ENCODE assay signal across 8 cellular contexts in the genomic region with DNA sequence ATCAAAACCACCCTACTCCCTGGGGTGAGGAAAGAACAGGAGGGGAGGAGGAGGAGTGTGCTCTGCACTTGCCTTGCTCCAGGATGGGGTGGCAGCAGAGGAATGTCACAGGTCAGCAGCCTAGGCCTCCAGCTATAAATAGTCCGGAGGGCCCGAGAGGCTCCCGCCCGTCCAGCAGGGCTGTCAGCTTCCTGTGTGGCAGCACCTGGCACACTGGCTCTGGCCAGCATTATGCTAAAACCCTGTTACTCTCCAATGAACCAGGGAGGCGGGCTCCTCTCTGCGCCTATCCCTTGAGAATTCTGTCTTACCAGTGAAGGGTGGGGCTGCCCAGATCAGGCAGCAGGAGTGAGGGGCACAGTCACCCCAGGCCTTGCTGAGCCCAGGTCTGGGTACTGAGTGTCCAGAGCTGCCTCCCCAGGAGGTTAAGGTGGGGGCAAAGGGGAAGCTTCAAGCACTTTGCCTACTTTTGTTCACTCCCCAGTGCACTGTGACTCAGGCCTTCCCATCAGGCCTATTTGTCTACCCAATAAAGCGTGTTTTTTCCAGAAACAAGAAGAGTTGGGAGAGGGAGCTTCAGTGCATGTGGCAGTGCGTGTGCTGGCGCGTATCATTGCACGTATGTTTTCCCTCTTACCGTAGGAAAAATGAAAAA. TPM values are rescaled to one million over a fixed set of nuclear protein-coding genes. Genes with fewer than 3 reads are reported as not detected.
DNase-seq lines count a peak whose midpoint lies in the region; ATAC-seq and TF ChIP-seq lines count a peak whose summit lies in the region.

No MANE protein-coding gene starts in this region.

- no peaks in the 10 kb centered on the region for H3K9me3 Mint-ChIP-seq in memory B cell

- H3K36me3 Mint-ChIP-seq in memory B cell, result peaks cover 9% of the 10 kb centered on the region

- H3K36me3 ChIP-seq in BE2C, result peaks cover 3% of the 10 kb centered on the region; the same call in 1 of the 2 replicates
- H3K36me3 ChIP-seq in duodenal mucosa (ENCODE audit: control insufficient read depth in 1 of 2, insufficient read depth in 2 of 2, low read length in 2 of 2), result peaks cover 0 to 15% of the 10 kb centered on the region in 2 donors
- H3K36me3 ChIP-seq in transverse colon, result no peaks in the 10 kb centered on the region

- in situ Hi-C loops in transverse colon (cut with MboI; ENCODE audit: low pct_ligation_motif_present in 1 of 4, low pct_unique_long_range_greater_than_20kb in 1 of 4, low sequenced_read_pairs in 3 of 4), result loop anchor here in 1 of 4 donors (10.0 kb wide), 1 partner anchor 54 kb away; a partner anchor contains a TSS

- peak overlapping the region; percentile 87 for H3K27ac ChIP-seq in duodenal mucosa (ENCODE audit: low read depth, low read length)
- peak overlapping the region; percentile 87 to 97 (median 93) for H3K27ac ChIP-seq in transverse colon

- WGBS in transverse colon (ENCODE audit: low coverage in 1 of 2), 2 donors, result 44 to 72% methylated on average over 7 to 12 of the region's 12 CpGs

- TF ChIP-seq POLR2A in transverse colon (IDR thresholded peaks at IDR 0.05), result peak; percentile 58

- no peak for TF ChIP-seq EP300 in transverse colon (IDR thresholded peaks at IDR 0.05; ENCODE audit: low read depth)

- no peak for TF ChIP-seq CTCF in BE2C (IDR thresholded peaks at IDR 0.05; ENCODE audit: low read depth, low read length)
- TF ChIP-seq CTCF in transverse colon (IDR thresholded peaks at IDR 0.05), result no peak

- ATAC-seq in GM18511 (IDR thresholded peaks at IDR 0.05; ENCODE audit: unreplicated experiment), result peak; percentile 28
- no peak for ATAC-seq in memory B cell (ENCODE audit: low read depth)

- H3K4me1 ChIP-seq in BE2C (peaks cover 11% of the 10 kb centered on the region), duodenal mucosa (ENCODE audit: control insufficient read depth in 1 of 2, insufficient read depth in 2 of 2, low read length in 2 of 2) (peaks cover 32 to 63% of the 10 kb centered on the region in 2 donors), transverse colon (peaks cover 31 to 43% (median 40%) of the 10 kb centered on the region in 4 donors)

- H3K27ac Mint-ChIP-seq in memory B cell, result peak overlapping the region; percentile 95

- peak overlapping the region; percentile 95 for H3K4me3 Mint-ChIP-seq in memory B cell

- H3K4me3 ChIP-seq in BE2C (ENCODE audit: low read depth, low read length), result peak overlapping the region; percentile 55
- H3K4me3 ChIP-seq in duodenal mucosa (ENCODE audit: low read depth in 1 of 2, low read length in 2 of 2), result peak overlapping the region; percentile 55 to 65
- H3K4me3 ChIP-seq in transverse colon, result peak overlapping the region in 2 of 4 donors; percentile 33 to 77

- intact Hi-C loops in transverse colon (cut with DNase I; ENCODE audit: low total_unique reads), result no loop called here

- H3K9me3 ChIP-seq in BE2C, result no peaks in the 10 kb centered on the region
- H3K9me3 ChIP-seq in duodenal mucosa (ENCODE audit: control insufficient read depth in 1 of 2, low read length in 2 of 2), result peaks cover 0 to 2% of the 10 kb centered on the region in 2 donors
- H3K9me3 ChIP-seq in transverse colon, result no peaks in the 10 kb centered on the region

- peak; percentile 36 for DNase-seq in BE2C
- DNase-seq in OCI-M1 (lab: John Stamatoyannopoulos, UW), result peak; percentile 33
- peak; percentile 23 to 43 for DNase-seq in memory B cell (ENCODE audit: low spot score in 2 of 2)
- DNase-seq in transverse colon, result peak; percentile 73
- DNase-seq in hippocampal formation (lab: John Stamatoyannopoulos, UW), result no peak
- DNase-seq in mesenteric fat pad (ENCODE audit: low spot score), result no peak

- H3K27me3 ChIP-seq in BE2C, result no peaks in the 10 kb centered on the region
- H3K27me3 ChIP-seq in duodenal mucosa (ENCODE audit: control insufficient read depth in 1 of 2, insufficient read depth in 2 of 2, low read length in 2 of 2), result no peaks in the 10 kb centered on the region
- no peaks in the 10 kb centered on the region for H3K27me3 ChIP-seq in transverse colon

- H3K4me1 Mint-ChIP-seq in memory B cell, result peaks cover 29% of the 10 kb centered on the region

- no peaks in the 10 kb centered on the region for H3K27me3 Mint-ChIP-seq in memory B cell

- H3K9ac ChIP-seq in duodenal mucosa (ENCODE audit: low read depth in 1 of 2, low read length in 2 of 2), result peak overlapping the region; percentile 44 to 77

RNA-seq across cellular contexts. Expression of a gene that starts 1.1 kb away (rescaled TPM):
- 204 TPM for polyA plus RNA-seq in BE2C (2012; ENCODE audit: insufficient read depth, insufficient read length, low read depth)
- 100 to 1,000 TPM in 1 of 4 donors, 10 to 100 TPM in 3; 22.1 to 107 (median 62.0) TPM for total RNA-seq in transverse colon
- 92.0 TPM for total RNA-seq in mesenteric fat pad

RNA-seq across cellular contexts. Expression of a gene that starts 7.1 kb away (rescaled TPM):
- polyA plus RNA-seq in BE2C (2012; ENCODE audit: insufficient read depth, insufficient read length, low read depth), result 1.6 TPM
- total RNA-seq in transverse colon (10 to 100 TPM in 2 of 4 donors, 1 to 10 TPM in 1, not detected in 1; 9.2 to 22.1 (median 11.3) TPM), mesenteric fat pad (1,023 TPM)

RNA-seq across cellular contexts. Expression of a gene that starts 25.7 kb away (rescaled TPM):
- polyA plus RNA-seq in BE2C (2012; ENCODE audit: insufficient read depth, insufficient read length, low read depth), result 215 TPM
- total RNA-seq in transverse colon, result 10 to 100 TPM; 23.7 to 52.4 (median 40.4) TPM
- 63.1 TPM for total RNA-seq in mesenteric fat pad

RNA-seq across cellular contexts. Expression of a gene that starts 53.5 kb away (rescaled TPM):
- polyA plus RNA-seq in BE2C (2012; ENCODE audit: insufficient read depth, insufficient read length, low read depth), result 60.5 TPM
- total RNA-seq in transverse colon (1 to 10 TPM in 1 of 4 donors, under 1 TPM in 3; 0.75 to 3.0 (median 0.81) TPM), mesenteric fat pad (0.71 TPM)

RNA-seq across cellular contexts. Expression of a gene that starts 56.3 kb away (rescaled TPM):
- polyA plus RNA-seq in BE2C (2012; ENCODE audit: insufficient read depth, insufficient read length, low read depth), result 23.7 TPM
- total RNA-seq in transverse colon (10 to 100 TPM; 17.5 to 32.5 (median 21.0) TPM), mesenteric fat pad (46.5 TPM)

Comparison
In these comparisons a context has a peak if more than half of its experiments do, and no peak if none do; other contexts are left out.
1. DNase-seq: peak in BE2C (single experiment), OCI-M1 (single experiment), memory B cell (2 of 2) and transverse colon (single experiment); none in hippocampal formation (0 of 2) and mesenteric fat pad (single experiment).
2. RNA of a gene that starts 7.1 kb away (total RNA-seq): 1,023 TPM in mesenteric fat pad (single experiment); 9.2 to 22.1 TPM in transverse colon; every median in the first group is over 10 times any median in the second.